In genomic region chr6:113813207-113813606, GRCh38 we compare ENCODE assay signal across 1 cellular context.
TF ChIP-seq lines count a peak whose summit lies in the region.

No MANE protein-coding gene starts in this region.

TF ChIP-seq in WTC11, 78 proteins besides CTCF, POLR2A, EP300 and RAD21 (continued from another document):
- no peak for TF ChIP-seq ZNF512 (CRISPR knock-in tag; IDR thresholded peaks at IDR 0.05; ENCODE audit: borderline replicate concordance)
- TF ChIP-seq ZNF532 (CRISPR knock-in tag; IDR thresholded peaks at IDR 0.05; ENCODE audit: borderline replicate concordance) = no peak
- no peak for TF ChIP-seq MXD4 (CRISPR knock-in tag; IDR thresholded peaks at IDR 0.05; ENCODE audit: borderline replicate concordance)
- no peak for TF ChIP-seq ATF1 (CRISPR knock-in tag; IDR thresholded peaks at IDR 0.05)
- TF ChIP-seq ZNF281 (CRISPR knock-in tag; IDR thresholded peaks at IDR 0.05) = no peak
- no peak for TF ChIP-seq PRDM15 (CRISPR knock-in tag; IDR thresholded peaks at IDR 0.05)
- TF ChIP-seq TCF7 (CRISPR knock-in tag; IDR thresholded peaks at IDR 0.05; ENCODE audit: low read depth) = no peak
- no peak for TF ChIP-seq ZNF317 (CRISPR knock-in tag; IDR thresholded peaks at IDR 0.05; ENCODE audit: borderline replicate concordance, low read depth)
- TF ChIP-seq JUN (CRISPR knock-in tag; IDR thresholded peaks at IDR 0.05) = no peak
- no peak for TF ChIP-seq ERG (CRISPR knock-in tag; IDR thresholded peaks at IDR 0.05)
